In the genomic region with DNA sequence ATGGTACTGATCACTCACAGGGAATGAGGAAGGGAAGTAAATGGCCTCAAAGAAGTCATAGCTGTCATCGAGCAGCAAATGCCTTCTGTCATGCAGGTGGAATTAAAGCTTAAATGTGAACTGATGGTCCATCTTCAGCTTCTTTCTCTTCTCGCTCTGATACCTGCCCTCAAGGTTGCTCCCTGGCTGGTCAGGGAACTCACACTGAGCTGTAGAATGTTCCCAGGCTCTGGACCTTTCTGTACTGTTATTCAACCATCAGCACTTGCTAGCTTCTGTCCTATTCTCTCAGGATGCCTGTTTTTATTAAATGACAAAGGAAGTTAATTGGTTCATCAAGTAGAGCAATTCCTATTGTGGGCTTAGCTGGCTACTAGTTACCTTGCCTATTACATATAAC, we compare ENCODE assay signal across 28 cellular contexts.
"Had no signal": no experiment of that assay in that cellular context is flagged by ENCODE, and none has a peak within 500 bp of the region (broad histone marks: within the 10 kb centered on the region; RNA-seq: fewer than 3 reads in every experiment).

No MANE protein-coding gene starts in this region.

- H3K4me3 ChIP-seq: neural progenitor cell, ovary, psoas muscle, right lobe of liver, sigmoid colon, stomach, thoracic aorta, thyroid gland, tibial nerve, upper lobe of left lung, vagina had no signal

- H3K27ac ChIP-seq: neural progenitor cell, ovary, parathyroid adenoma, psoas muscle, right lobe of liver, sigmoid colon, stomach, thoracic aorta, thyroid gland, tibial nerve, upper lobe of left lung, vagina had no signal

- H3K4me3 Mint-ChIP-seq: natural killer cell; nephron; neural progenitor cell; stimulated activated effector memory CD8-positive, alpha-beta T cell treated with anti-CD3 and anti-CD28 coated beads, Interleukin-12 subunit alpha, Interleukin-12 subunit beta, amount 100 ng/mL, for 72 hours; stimulated activated naive B cell treated with anti-CD40 and anti-IgM and Interleukin-4, amounts not matched to agents 10 μg/mL and 1 μg/mL and 100 μg/mL, for 72 hours; stimulated activated naive CD8-positive, alpha-beta T cell treated with anti-CD3 and anti-CD28 coated beads, Interleukin-15, Interleukin-2, amounts not matched to agents 100 ng/mL and 50 ng/mL, for 24 hours had no signal

- ATAC-seq: natural killer cell; psoas muscle; right cardiac atrium; right lobe of liver; stimulated activated effector memory CD8-positive, alpha-beta T cell treated with anti-CD3 and anti-CD28 coated beads, Interleukin-12 subunit alpha, Interleukin-12 subunit beta, amount 100 ng/mL, for 72 hours; stimulated activated naive B cell treated with anti-CD40 and anti-IgM and Interleukin-4, amounts not matched to agents 10 μg/mL and 1 μg/mL and 100 μg/mL, for 72 hours had no signal

- H3K36me3 ChIP-seq: neural progenitor cell, ovary, right lobe of liver, sigmoid colon, stomach, thoracic aorta, thyroid gland, tibial nerve, upper lobe of left lung, vagina had no signal

- DNase-seq: natural killer cell; occipital lobe; ovary; posterior cingulate gyrus; psoas muscle; right cardiac atrium; right lobe of liver; sigmoid colon; small intestine; stimulated activated CD4-positive, alpha-beta T cell treated with anti-CD3 and anti-CD28 coated beads, Interleukin-15, amount 100 ng/mL, for 24 hours; stimulated activated CD4-positive, alpha-beta T cell treated with anti-CD3 and anti-CD28 coated beads, Interleukin-2, amount 100 ng/mL, for 24 hours; stimulated activated CD4-positive, alpha-beta T cell treated with anti-CD3 and anti-CD28 coated beads, Interleukin-2, amount 100 ng/mL, for 48 hours; stimulated activated CD4-positive, alpha-beta T cell treated with anti-CD3 and anti-CD28 coated beads, Interleukin-4, amount 100 ng/mL, for 24 hours; stimulated activated naive B cell treated with anti-CD40 and anti-IgM and Interleukin-4, amounts not matched to agents 10 μg/mL and 1 μg/mL and 100 μg/mL, for 72 hours; stimulated activated naive CD4-positive, alpha-beta T cell treated with Interleukin-2 at 50 U/mL for 16 hours; stomach; thyroid gland; trophoblast cell; upper lobe of left lung had no signal

- H2AFZ ChIP-seq: neural progenitor cell, parathyroid adenoma had no signal

- H3K4me1 ChIP-seq: parathyroid adenoma, psoas muscle, right lobe of liver, sigmoid colon, stomach, thyroid gland, tibial nerve, upper lobe of left lung, vagina had no signal

- H3K36me3 Mint-ChIP-seq: natural killer cell; neural progenitor cell; stimulated activated effector memory CD8-positive, alpha-beta T cell treated with anti-CD3 and anti-CD28 coated beads, Interleukin-12 subunit alpha, Interleukin-12 subunit beta, amount 100 ng/mL, for 72 hours; stimulated activated naive B cell treated with anti-CD40 and anti-IgM and Interleukin-4, amounts not matched to agents 10 μg/mL and 1 μg/mL and 100 μg/mL, for 72 hours had no signal

- H3K27me3 ChIP-seq: neural progenitor cell, ovary, right lobe of liver, sigmoid colon, stomach, thyroid gland, tibial nerve, upper lobe of left lung, vagina had no signal

- H3K27me3 Mint-ChIP-seq: progenitor cell of endocrine pancreas; stimulated activated naive B cell treated with anti-CD40 and anti-IgM and Interleukin-4, amounts not matched to agents 10 μg/mL and 1 μg/mL and 100 μg/mL, for 72 hours; stimulated activated naive CD8-positive, alpha-beta T cell treated with anti-CD3 and anti-CD28 coated beads, Interleukin-15, Interleukin-2, amounts not matched to agents 100 ng/mL and 50 ng/mL, for 24 hours had no signal

- H3K9me3 ChIP-seq: ovary, psoas muscle, right lobe of liver, sigmoid colon, stomach, thoracic aorta, thyroid gland, tibial nerve, upper lobe of left lung, vagina had no signal

- H3K79me2 ChIP-seq: parathyroid adenoma had no signal

- H3K4me1 Mint-ChIP-seq: natural killer cell; nephron; stimulated activated effector memory CD8-positive, alpha-beta T cell treated with anti-CD3 and anti-CD28 coated beads, Interleukin-12 subunit alpha, Interleukin-12 subunit beta, amount 100 ng/mL, for 72 hours; stimulated activated naive B cell treated with anti-CD40 and anti-IgM and Interleukin-4, amounts not matched to agents 10 μg/mL and 1 μg/mL and 100 μg/mL, for 72 hours had no signal

- H3K9me3 Mint-ChIP-seq: nephron; neural progenitor cell; stimulated activated naive B cell treated with anti-CD40 and anti-IgM and Interleukin-4, amounts not matched to agents 10 μg/mL and 1 μg/mL and 100 μg/mL, for 72 hours; stimulated activated naive CD8-positive, alpha-beta T cell treated with anti-CD3 and anti-CD28 coated beads, Interleukin-15, Interleukin-2, amounts not matched to agents 100 ng/mL and 50 ng/mL, for 24 hours had no signal

- H3K4me2 ChIP-seq: neural progenitor cell had no signal

- H3K27ac Mint-ChIP-seq: natural killer cell; nephron; neural progenitor cell; progenitor cell of endocrine pancreas; stimulated activated effector memory CD8-positive, alpha-beta T cell treated with anti-CD3 and anti-CD28 coated beads, Interleukin-12 subunit alpha, Interleukin-12 subunit beta, amount 100 ng/mL, for 72 hours; stimulated activated naive B cell treated with anti-CD40 and anti-IgM and Interleukin-4, amounts not matched to agents 10 μg/mL and 1 μg/mL and 100 μg/mL, for 72 hours; stimulated activated naive CD8-positive, alpha-beta T cell treated with anti-CD3 and anti-CD28 coated beads, Interleukin-15, Interleukin-2, amounts not matched to agents 100 ng/mL and 50 ng/mL, for 24 hours had no signal
